In genomic region chr22:50756949-50757491, GRCh38 we compare ENCODE assay signal across 9 cellular contexts. TPM values are rescaled to one million over a fixed set of nuclear protein-coding genes. Genes with fewer than 3 reads are reported as not detected.
A peak's percentile ranks its signal among the peaks of the same experiment; 100 is the strongest.
DNase-seq lines count a peak whose midpoint lies in the region; ATAC-seq, FAIRE-seq and TF ChIP-seq lines count a peak whose summit lies in the region.
"Not testable (repeated sequence)": the region's sequence is repeated elsewhere in the genome, so short reads cannot be mapped to it uniquely, and the experiment has no call there.
"Had no signal": no experiment of that assay in that cellular context is flagged by ENCODE, and none has a peak within 500 bp of the region (broad histone marks: within the 10 kb centered on the region; RNA-seq: fewer than 3 reads in every experiment).

No MANE protein-coding gene starts in this region.

- H3K27ac ChIP-seq in right lobe of liver (peak overlapping the region in 1 of 3 donors; percentile 8), thymus (ENCODE audit: low read depth) (peak overlapping the region; percentile 64)
- H3K27ac ChIP-seq in small intestine (ENCODE audit: low read depth in 1 of 2, low read length in 1 of 2) = not testable (repeated sequence)

- FAIRE-seq in small intestine (lab: Jason Lieb, UNC) = not testable (repeated sequence)

- peak in 2 of 4 donors; percentile 17 to 28 for ATAC-seq in right lobe of liver

- intact Hi-C loops in right lobe of liver (cut with DNase I) = not testable (repeated sequence)

- not testable (repeated sequence) for H3K36me3 ChIP-seq in right lobe of liver; small intestine (ENCODE audit: control insufficient read depth in 2 of 2, insufficient read depth in 2 of 2, low read length in 2 of 2); thymus (ENCODE audit: control insufficient read depth, insufficient read depth)

- TF ChIP-seq CTCF in epithelial cell of esophagus (IDR thresholded peaks at IDR 0.05; ENCODE audit: insufficient read depth, low read depth, low read length, missing control alignments) = peak; percentile 29
- peak; percentile 24 to 37 (median 34) for TF ChIP-seq CTCF in right lobe of liver (IDR thresholded peaks at IDR 0.05)

- TF ChIP-seq POLR2A in right lobe of liver (IDR thresholded peaks at IDR 0.05) = not testable (repeated sequence)

- 22% methylated on average over 12 of the region's 24 CpGs for WGBS in right lobe of liver (ENCODE audit: insufficient coverage, low coverage, low lambda C conversion rate, missing lambda C conversion rate)
- WGBS in small intestine, 3 donors = 10 to 17% (median 15%) methylated on average over 20 to 24 of the region's 24 CpGs
- 11% methylated on average over 24 of the region's 24 CpGs for WGBS in thymus

- not testable (repeated sequence) for H3K27me3 ChIP-seq in right lobe of liver; small intestine (ENCODE audit: control insufficient read depth in 2 of 2, insufficient read depth in 2 of 2, low read length in 2 of 2); thymus (ENCODE audit: control insufficient read depth, insufficient read depth)

- H3K4me1 ChIP-seq in right lobe of liver; small intestine (ENCODE audit: control insufficient read depth in 2 of 2, insufficient read depth in 1 of 2, low read depth in 1 of 2, low read length in 1 of 2); thymus (ENCODE audit: control insufficient read depth, insufficient read depth, low read length): not testable (repeated sequence)

- not testable (repeated sequence) for H3K9me3 ChIP-seq in right lobe of liver; small intestine (ENCODE audit: control insufficient read depth, low read depth); thymus (ENCODE audit: control insufficient read depth)

- H3K4me3 ChIP-seq in epithelial cell of esophagus (ENCODE audit: low read length) = peak overlapping the region; percentile 52
- H3K4me3 ChIP-seq in right lobe of liver = peak overlapping the region; percentile 41 to 64 (median 62)
- H3K4me3 ChIP-seq in small intestine (ENCODE audit: low read depth in 1 of 2, low read length in 2 of 2) = peak overlapping the region in 1 of 2 donors; percentile 7
- H3K4me3 ChIP-seq in thymus (ENCODE audit: low read length) = peak overlapping the region; percentile 33

- DNase-seq in GF-D8 (lab: John Stamatoyannopoulos, UW) (peak; percentile 9), NCI-H1694 treated with DMSO at 0.1 percent for 48 hours (lab: John Stamatoyannopoulos, UW) (peak; percentile 62), T-helper 22 cell (ENCODE audit: low read depth) (peak; percentile 25), epithelial cell of esophagus (ENCODE audit: low read depth) (peak; percentile 53), small intestine (peak; percentile 9)
- peak; percentile 69 for DNase-seq in activated effector memory CD4-positive, alpha-beta T cell treated with Interleukin-2 at 50 U/mL for 16 hours
- DNase-seq in right lobe of liver = not testable (repeated sequence)

RNA-seq across cellular contexts. Expression of gene ACR, which starts 19.0 kb away (rescaled TPM):
- total RNA-seq in right lobe of liver = under 1 TPM in 5 of 6 experiments, not detected in 1; 0.34 to 0.84 (median 0.55) TPM
- polyA plus RNA-seq in small intestine (under 1 TPM in 1 of 3 donors, not detected in 2; 0.25 TPM), thymus (0.21 TPM)
- total RNA-seq: occipital lobe had no signal

RNA-seq across cellular contexts. Expression of gene RABL2B, which starts 26.4 kb away (rescaled TPM):
- 10 to 100 TPM in 3 of 6 experiments, 1 to 10 TPM in 3; 3.0 to 14.2 (median 9.5) TPM for total RNA-seq in right lobe of liver
- polyA plus RNA-seq in small intestine (10 to 100 TPM in 2 of 3 donors, 1 to 10 TPM in 1; 7.6 to 13.8 (median 11.6) TPM), thymus (27.6 TPM)
